Comparison of ENCODE assay signal across 19 cellular contexts in genomic region chr3:169508426-169508825, GRCh38.
DNase-seq lines count a peak whose midpoint lies in the region; ATAC-seq and TF ChIP-seq lines count a peak whose summit lies in the region.
"Had no signal": no experiment of that assay in that cellular context is flagged by ENCODE, and none has a peak within 500 bp of the region (broad histone marks: within the 10 kb centered on the region; RNA-seq: fewer than 3 reads in every experiment).

No MANE protein-coding gene starts in this region.

- H3K27ac ChIP-seq in KMS-11 (no peak overlapping the region), PC-3 (ENCODE audit: low read length) (no peak overlapping the region), neural cell (ENCODE audit: low read length) (no peak overlapping the region), psoas muscle (no peak overlapping the region)

- H3K4me1 Mint-ChIP-seq in endothelial cell (ENCODE audit: unreplicated experiment) (peaks cover 40% of the 10 kb centered on the region), T-helper 17 cell (peaks cover 16% of the 10 kb centered on the region)

- POLR2A ChIA-PET in PC-3 (lab: Charles Lee; ENCODE audit: unreplicated experiment) = no interaction called here

- no peak overlapping the region for H3K4me3 ChIP-seq in KMS-11 (IDR thresholded peaks at IDR 0.05; ENCODE audit: insufficient read depth, low read depth, low read length)
- H3K4me3 ChIP-seq in PC-3 (ENCODE audit: low read length) = no peak overlapping the region
- H3K4me3 ChIP-seq in neural cell (ENCODE audit: low read length) = no peak overlapping the region
- H3K4me3 ChIP-seq in psoas muscle = no peak overlapping the region

- no peaks in the 10 kb centered on the region for H3K9me2 ChIP-seq in PC-3 (replicated peaks; ENCODE audit: low read length)
- H3K9me2 ChIP-seq in neural cell (ENCODE audit: insufficient read depth, low read length) = no peaks in the 10 kb centered on the region

- no TSS peak for BruUV-seq in PC-3 (replicated peaks; lab: Mats Ljungman, UMichigan)

- no peaks in the 10 kb centered on the region for H3K36me3 Mint-ChIP-seq in endothelial cell (ENCODE audit: low read depth, unreplicated experiment)
- H3K36me3 Mint-ChIP-seq in T-helper 17 cell (ENCODE audit: low read depth) = no peaks in the 10 kb centered on the region
- H3K36me3 Mint-ChIP-seq: IgD-negative memory B cell had no signal

- H3K27ac Mint-ChIP-seq in endothelial cell (ENCODE audit: unreplicated experiment) (peak overlapping the region; percentile 81), T-helper 17 cell (no peak overlapping the region)
- H3K27ac Mint-ChIP-seq: IgD-negative memory B cell had no signal

- 73 to 82% (median 80%) methylated on average over 1 of the region's 1 CpG for WGBS in psoas muscle, 3 donors

- no peak for TF ChIP-seq EP300 in neural cell (conservative IDR thresholded peaks at IDR 0.05; ENCODE audit: poor library complexity, severe bottlenecking)

- H3K4me3 Mint-ChIP-seq in endothelial cell (ENCODE audit: unreplicated experiment) (peak overlapping the region; percentile 34), T-helper 17 cell (no peak overlapping the region)
- H3K4me3 Mint-ChIP-seq: IgD-negative memory B cell had no signal

- DNase-seq in PC-3 = no peak
- no peak for DNase-seq in endothelial cell (ENCODE audit: low spot score)
- no peak for DNase-seq in T-helper 17 cell
- no peak for DNase-seq in psoas muscle
- DNase-seq: BE2C, GOT3, HCEC 1CT, Karpas-422, NCI-H1092 treated with DMSO at 0.1 percent for 48 hours, NCI-H1436 treated with DMSO at 0.1 percent for 48 hours, NCI-H2029, NCI-H226, NCI-H510A treated with DMSO at 0.1 percent for 48 hours, NCI-H748 treated with DMSO at 0.1 percent for 48 hours, Right ventricle myocardium superior had no signal

- 0 out of 2 replicates have a peak overlapping the region, but pooled peaks have one; percentile 60 for H2AFZ ChIP-seq in KMS-11 (ENCODE audit: low read depth)
- H2AFZ ChIP-seq in PC-3 (ENCODE audit: low read length) = no peak overlapping the region
- no peak overlapping the region for H2AFZ ChIP-seq in neural cell (ENCODE audit: low read depth, low read length)

- intact Hi-C loops in PC-3 (cut with micrococcal nuclease) (loop anchor here (1.0 to 5.0 kb wide), 6 partner anchors 118 to 376 kb away; no protein-coding TSS in a partner anchor), psoas muscle (cut with DNase I) (no loop called here)

- H3K9ac ChIP-seq in KMS-11 (no peak overlapping the region), PC-3 (ENCODE audit: low read length) (no peak overlapping the region), neural cell (ENCODE audit: low read length) (no peak overlapping the region)

- no peaks in the 10 kb centered on the region for H3K9me3 ChIP-seq in PC-3 (ENCODE audit: low read length)
- H3K9me3 ChIP-seq in neural cell (ENCODE audit: low read length) = no peaks in the 10 kb centered on the region
- H3K9me3 ChIP-seq in T-helper 17 cell (ENCODE audit: control insufficient read depth, low read length, poor library complexity, severe bottlenecking) = no peaks in the 10 kb centered on the region
- H3K9me3 ChIP-seq in psoas muscle = no peaks in the 10 kb centered on the region
- H3K9me3 ChIP-seq: BE2C had no signal

- H4K20me1 ChIP-seq in KMS-11 (ENCODE audit: insufficient read depth) = no peaks in the 10 kb centered on the region
- no peaks in the 10 kb centered on the region for H4K20me1 ChIP-seq in PC-3 (ENCODE audit: low read length)
- no peaks in the 10 kb centered on the region for H4K20me1 ChIP-seq in neural cell (ENCODE audit: insufficient read depth)

- H3K4me2 ChIP-seq in KMS-11 (0 out of 2 replicates have a peak overlapping the region, but pooled peaks have one; percentile 64), PC-3 (ENCODE audit: low read length) (no peak overlapping the region), neural cell (ENCODE audit: low read length) (no peak overlapping the region)

- CTCF ChIA-PET in PC-3 (lab: Charles Lee) = no interaction called here

- no peaks in the 10 kb centered on the region for H3K79me2 ChIP-seq in KMS-11 (ENCODE audit: insufficient read depth, low read depth)
- H3K79me2 ChIP-seq in PC-3 (ENCODE audit: low read length) = no peaks in the 10 kb centered on the region
- H3K79me2 ChIP-seq in neural cell (replicated peaks; ENCODE audit: insufficient read depth, low read length) = no peaks in the 10 kb centered on the region

- H3K27me3 Mint-ChIP-seq in endothelial cell (ENCODE audit: unreplicated experiment) (peaks cover 2% of the 10 kb centered on the region), T-helper 17 cell (no peaks in the 10 kb centered on the region)
- H3K27me3 Mint-ChIP-seq: IgD-negative memory B cell had no signal

- TF ChIP-seq CTCF in KMS-11 (conservative IDR thresholded peaks at IDR 0.05; ENCODE audit: low read depth, low read length) (no peak), PC-3 (conservative IDR thresholded peaks at IDR 0.05; ENCODE audit: low read depth, low read length) (no peak; the same call in 1 of the 2 replicates), endothelial cell (IDR thresholded peaks at IDR 0.05; ENCODE audit: unreplicated experiment) (no peak), neural cell (IDR thresholded peaks at IDR 0.05; ENCODE audit: poor library complexity, severe bottlenecking) (peak; percentile 29), psoas muscle (IDR thresholded peaks at IDR 0.05) (no peak)

- no peaks in the 10 kb centered on the region for H3K9me3 Mint-ChIP-seq in endothelial cell (ENCODE audit: unreplicated experiment)
- H3K9me3 Mint-ChIP-seq: IgD-negative memory B cell had no signal

- H3F3A ChIP-seq in PC-3 (ENCODE audit: low read length, unreplicated experiment) (no peaks in the 10 kb centered on the region), neural cell (ENCODE audit: insufficient read depth, low read length, poor library complexity, severe bottlenecking) (no peaks in the 10 kb centered on the region)

- no peaks in the 10 kb centered on the region for H3K36me3 ChIP-seq in KMS-11 (ENCODE audit: insufficient read depth)
- no peaks in the 10 kb centered on the region for H3K36me3 ChIP-seq in PC-3 (ENCODE audit: low read depth, low read length)
- H3K36me3 ChIP-seq in neural cell (ENCODE audit: insufficient read depth, low read length) = no peaks in the 10 kb centered on the region
- no peaks in the 10 kb centered on the region for H3K36me3 ChIP-seq in psoas muscle (ENCODE audit: insufficient read depth in 1 of 2, low read depth in 1 of 2)
- H3K36me3 ChIP-seq: BE2C had no signal

- no peaks in the 10 kb centered on the region for H3K27me3 ChIP-seq in KMS-11 (ENCODE audit: insufficient read depth, low read depth)
- H3K27me3 ChIP-seq in PC-3 (ENCODE audit: low read length) = no peaks in the 10 kb centered on the region
- H3K27me3 ChIP-seq in neural cell (ENCODE audit: insufficient read depth, low read depth, low read length) = no peaks in the 10 kb centered on the region
- no peaks in the 10 kb centered on the region for H3K27me3 ChIP-seq in psoas muscle (ENCODE audit: insufficient read depth in 3 of 3, low read length in 2 of 3)
- H3K27me3 ChIP-seq: BE2C had no signal

- H3K4me1 ChIP-seq in KMS-11 (ENCODE audit: low read depth, poor library complexity, severe bottlenecking) (peaks cover 46% of the 10 kb centered on the region), PC-3 (ENCODE audit: insufficient read depth, low read length) (no peaks in the 10 kb centered on the region), psoas muscle (no peaks in the 10 kb centered on the region)

- peak; percentile 49 for TF ChIP-seq RAD21 in neural cell (conservative IDR thresholded peaks at IDR 0.05)

- peak; percentile 22; the same call in 1 of the 2 replicates for ATAC-seq in PC-3
- no peak for ATAC-seq in T-helper 17 cell
- ATAC-seq in psoas muscle = no peak
- ATAC-seq in GM18907 (IDR thresholded peaks at IDR 0.05; ENCODE audit: unreplicated experiment) = no peak

TF ChIP-seq in neural cell, 6 proteins besides CTCF, POLR2A, EP300 and RAD21:
- TF ChIP-seq REST (IDR thresholded peaks at IDR 0.05; ENCODE audit: borderline replicate concordance) = no peak
- peak; percentile 55 for TF ChIP-seq SMC3 (conservative IDR thresholded peaks at IDR 0.05; ENCODE audit: poor library complexity)
TF ChIP-seq in neural cell: peak in this region for 1.
